8 cellular contexts compared by ENCODE assay signal in genomic region chr2:28391564-28392296, GRCh38. TPM values are rescaled to one million over a fixed set of nuclear protein-coding genes. Genes with fewer than 3 reads are reported as not detected.
DNase-seq lines count a peak whose midpoint lies in the region; ATAC-seq, FAIRE-seq and TF ChIP-seq lines count a peak whose summit lies in the region.

No MANE protein-coding gene starts in this region.

- DNase-seq in DMS153 (lab: John Stamatoyannopoulos, UW) (peak; percentile 67), HTR-8/SVneo (ENCODE audit: insufficient read length, low spot score) (peak; percentile 69), RPMI7951 (ENCODE audit: low read depth) (peak; percentile 93), foreskin fibroblast (peak; percentile 90 to 96), neural progenitor cell (ENCODE audit: low spot score) (peak; percentile 66), upper lobe of left lung (peak; percentile 96 to 97)
- peak; percentile 86 for DNase-seq in activated effector memory CD4-positive, alpha-beta T cell treated with anti-CD3 and anti-CD28 coated beads, Interleukin-2, amount 50 U/mL, for 16 hours

- TF ChIP-seq CTCF in foreskin fibroblast (IDR thresholded peaks at IDR 0.05; ENCODE audit: low read depth, low read length) (no peak), neural progenitor cell (IDR thresholded peaks at IDR 0.05) (peak; percentile 13), upper lobe of left lung (IDR thresholded peaks at IDR 0.05) (peak in 3 of 6 experiments; percentile 29 to 61 (median 59))

- 0 to 1% methylated on average over 39 to 67 of the region's 70 CpGs for WGBS in upper lobe of left lung, 2 donors

- H3K79me2 ChIP-seq in neural progenitor cell (ENCODE audit: low read depth): no peaks in the 10 kb centered on the region

- H3K27me3 ChIP-seq in neural progenitor cell (peaks cover 52% of the 10 kb centered on the region), upper lobe of left lung (no peaks in the 10 kb centered on the region)

- peak overlapping the region; percentile 91 for H2AFZ ChIP-seq in neural progenitor cell (replicated peaks)

- H3K36me3 Mint-ChIP-seq in neural progenitor cell: no peaks in the 10 kb centered on the region

- H3K4me1 Mint-ChIP-seq in neural progenitor cell: peaks cover 22% of the 10 kb centered on the region

- peaks cover 42% of the 10 kb centered on the region for H3F3A ChIP-seq in neural progenitor cell (ENCODE audit: low read depth)

- H3K27me3 Mint-ChIP-seq in neural progenitor cell (ENCODE audit: insufficient read depth, low read depth): peaks cover 18% of the 10 kb centered on the region

- H3K27ac ChIP-seq in neural progenitor cell: no peak overlapping the region
- peak overlapping the region; percentile 98 to 100 (median 99) for H3K27ac ChIP-seq in upper lobe of left lung

- peak overlapping the region; percentile 97 for H3K4me2 ChIP-seq in neural progenitor cell

- H3K4me1 ChIP-seq in neural progenitor cell (peaks cover 15% of the 10 kb centered on the region), upper lobe of left lung (peaks cover 4 to 25% (median 7%) of the 10 kb centered on the region in 4 donors)

- H3K36me3 ChIP-seq in neural progenitor cell (no peaks in the 10 kb centered on the region), upper lobe of left lung (no peaks in the 10 kb centered on the region)

- ATAC-seq in GM21447 (IDR thresholded peaks at IDR 0.05; ENCODE audit: unreplicated experiment): peak; percentile 24
- ATAC-seq in upper lobe of left lung (ENCODE audit: low FRiP score in 2 of 2): peak; percentile 62 to 78

- TF ChIP-seq POLR2A in upper lobe of left lung (IDR thresholded peaks at IDR 0.05): peak in 3 of 4 donors; percentile 41 to 57 (median 52)

- H3K4me3 ChIP-seq in foreskin fibroblast (ENCODE audit: low read depth in 1 of 2, low read length in 2 of 2) (peak overlapping the region; percentile 65 to 85), neural progenitor cell (peak overlapping the region; percentile 76), upper lobe of left lung (peak overlapping the region; percentile 54 to 86 (median 72))

- peak in 2 of 4 donors; percentile 12 to 79 for TF ChIP-seq EP300 in upper lobe of left lung (IDR thresholded peaks at IDR 0.05)

- no peaks in the 10 kb centered on the region for H3K9me3 Mint-ChIP-seq in neural progenitor cell

- H3K9ac ChIP-seq in neural progenitor cell: no peak overlapping the region

- FAIRE-seq in HTR-8/SVneo (lab: Jason Lieb, UNC): no peak

- peak overlapping the region; percentile 92 for H3K4me3 Mint-ChIP-seq in neural progenitor cell

- H3K9me3 ChIP-seq in neural progenitor cell (ENCODE audit: low read depth) (no peaks in the 10 kb centered on the region), upper lobe of left lung (no peaks in the 10 kb centered on the region)

- peak overlapping the region; percentile 82 for H3K27ac Mint-ChIP-seq in neural progenitor cell

- H4K20me1 ChIP-seq in neural progenitor cell (ENCODE audit: low read depth): peaks cover 10% of the 10 kb centered on the region

RNA-seq across cellular contexts. Expression of gene FOSL2, which starts 0.9 kb away (rescaled TPM):
- total RNA-seq in RPMI7951 (2014; rRNA removed; shearing (Covaris generic)): 44.5 and 44.8 TPM in 2 replicates
- 1.3 and 3.7 TPM in 2 replicates for total RNA-seq in neural progenitor cell (ENCODE audit: low replicate concordance)
- total RNA-seq in upper lobe of left lung: 100 to 1,000 TPM in 3 of 6 donors, 10 to 100 TPM in 3; 71.0 to 137 (median 91.0) TPM
